In genomic region chr15:80259942-80260510, GRCh38 we compare ENCODE assay signal across 33 cellular contexts. TPM values are rescaled to one million over a fixed set of nuclear protein-coding genes. Genes with fewer than 3 reads are reported as not detected.
"Had no signal": no experiment of that assay in that cellular context is flagged by ENCODE, and none has a peak within 500 bp of the region (broad histone marks: within the 10 kb centered on the region; RNA-seq: fewer than 3 reads in every experiment).

No MANE protein-coding gene starts in this region.

- ATAC-seq: activated CD4-positive, CD25-positive, alpha-beta regulatory T cell treated with anti-CD3 and anti-CD28 coated beads, Interleukin-2, amount 50 U/mL, for 24 hours; activated CD8-positive, alpha-beta T cell treated with anti-CD3 and anti-CD28 coated beads for 36 hours; activated T-cell treated with anti-CD3 and anti-CD28 coated beads, Interleukin-2, amount 50 U/mL, for 72 hours; effector memory CD8-positive, alpha-beta T cell; gastroesophageal sphincter; heart right ventricle; T-helper 17 cell had no signal

- H3K9me3 ChIP-seq: esophagus squamous epithelium, gastroesophageal sphincter, heart right ventricle had no signal

- H3K27me3 ChIP-seq: brain microvascular endothelial cell had no signal

- H3K27ac ChIP-seq: brain microvascular endothelial cell, epithelial cell of prostate, esophagus squamous epithelium, gastroesophageal sphincter, heart right ventricle, WERI-Rb-1 had no signal

- H3K4me3 ChIP-seq: esophagus squamous epithelium, gastroesophageal sphincter, heart right ventricle had no signal

- H3K36me3 ChIP-seq: brain microvascular endothelial cell, esophagus squamous epithelium, gastroesophageal sphincter, heart right ventricle, WERI-Rb-1 had no signal

- H3K4me1 ChIP-seq: esophagus squamous epithelium, gastroesophageal sphincter, heart right ventricle had no signal

- DNase-seq: activated B cell treated with CpG ODN at 0.5 μM for 24 hours; activated CD4-positive, alpha-beta T cell treated with anti-CD3 and anti-CD28 coated beads for 48 hours; activated CD4-positive, alpha-beta T cell treated with anti-CD3 and anti-CD28 coated beads, Interleukin-2, amount 50 U/mL, for 1 hour; activated CD4-positive, alpha-beta T cell treated with anti-CD3 and anti-CD28 coated beads, Interleukin-2, amount 50 U/mL, for 48 hours; activated CD8-positive, alpha-beta memory T cell treated with anti-CD3 and anti-CD28 coated beads for 24 hours; activated CD8-positive, alpha-beta T cell treated with anti-CD3 and anti-CD28 coated beads for 36 hours; activated gamma-delta T cell; activated naive CD4-positive, alpha-beta T cell; activated naive CD4-positive, alpha-beta T cell treated with anti-CD3 and anti-CD28 coated beads, Interleukin-2, amount 50 U/mL, for 16 hours; activated T-cell treated with anti-CD3 and anti-CD28 coated beads, Interleukin-2, amount 50 U/mL, for 1 hour; activated T-cell treated with anti-CD3 and anti-CD28 coated beads, Interleukin-2, amount 50 U/mL, for 72 hours; amniotic stem cell; anterior cingulate cortex; brain microvascular endothelial cell; cortex of kidney; dermis blood vessel endothelial cell; effector CD4-positive, alpha-beta T cell; effector memory CD8-positive, alpha-beta T cell; esophagus squamous epithelium; foreskin melanocyte; heart right ventricle; T-helper 1 cell; T-helper 17 cell; T1000; WERI-Rb-1 had no signal

RNA-seq across cellular contexts. Expression of gene CTXND1, which starts 8.0 kb away (rescaled TPM):
- total RNA-seq: activated B cell treated with CpG ODN at 0.5 μM for 24 hours; activated CD8-positive, alpha-beta T cell treated with anti-CD3 and anti-CD28 coated beads for 36 hours; activated T-cell treated with anti-CD3 and anti-CD28 coated beads, Interleukin-2, amount 50 U/mL, for 72 hours; astrocyte; bronchial epithelial cell; dermis blood vessel endothelial cell; endothelial cell of umbilical vein; esophagus squamous epithelium; fibroblast of villous mesenchyme; glomerular endothelial cell; T-helper 17 cell had no signal
